Comparison of ENCODE assay signal across 8 cellular contexts in genomic region chr4:1356181-1356998, GRCh38. TPM values are rescaled to one million over a fixed set of nuclear protein-coding genes. Genes with fewer than 3 reads are reported as not detected.
DNase-seq lines count a peak whose midpoint lies in the region; ATAC-seq and FAIRE-seq lines count a peak whose summit lies in the region.

No MANE protein-coding gene starts in this region.

- H3K4me1 Mint-ChIP-seq in activated T-cell treated with anti-CD3 and anti-CD28 coated beads, Interleukin-2, amount 50 U/mL, for 24 hours (ENCODE audit: low read depth): peaks cover 7% of the 10 kb centered on the region

- no peak overlapping the region for H3K4me3 ChIP-seq in trophoblast cell (ENCODE audit: low read depth, low read length)

- H3K27ac ChIP-seq in trophoblast cell (ENCODE audit: low read depth, low read length): no peak overlapping the region

- no peak overlapping the region for H2AK5ac ChIP-seq in trophoblast cell (ENCODE audit: low read length)

- no peaks in the 10 kb centered on the region for H3K79me2 ChIP-seq in trophoblast cell (ENCODE audit: control insufficient read depth, insufficient read depth, low read length, poor library complexity)

- no peak overlapping the region for H4K91ac ChIP-seq in trophoblast cell (ENCODE audit: low read depth, low read length)

- no peak overlapping the region for H3K4ac ChIP-seq in trophoblast cell (ENCODE audit: low read depth, low read length)

- H3K9ac ChIP-seq in trophoblast cell (ENCODE audit: low read length): no peak overlapping the region

- no peak overlapping the region for H2BK120ac ChIP-seq in trophoblast cell (ENCODE audit: insufficient read depth, low read length, poor library complexity)

- peaks cover 55% of the 10 kb centered on the region for H3K36me3 Mint-ChIP-seq in activated T-cell treated with anti-CD3 and anti-CD28 coated beads, Interleukin-2, amount 50 U/mL, for 24 hours (ENCODE audit: low read depth)

- H3K36me3 ChIP-seq in trophoblast cell (ENCODE audit: control insufficient read depth in 1 of 2, insufficient read depth in 2 of 2, low read length in 2 of 2): peaks cover 65 to 66% of the 10 kb centered on the region in 2 experiments

- no peaks in the 10 kb centered on the region for H3K27me3 Mint-ChIP-seq in activated T-cell treated with anti-CD3 and anti-CD28 coated beads, Interleukin-2, amount 50 U/mL, for 24 hours

- no peak overlapping the region for H2BK12ac ChIP-seq in trophoblast cell (ENCODE audit: low read length)

- no peak overlapping the region for H4K8ac ChIP-seq in trophoblast cell (ENCODE audit: low read depth, low read length)

- no peak for ATAC-seq in HG02571 (IDR thresholded peaks at IDR 0.05; ENCODE audit: unreplicated experiment)
- no peak for ATAC-seq in HG03442 (IDR thresholded peaks at IDR 0.05; ENCODE audit: unreplicated experiment)

- no peak overlapping the region for H2AFZ ChIP-seq in trophoblast cell (ENCODE audit: insufficient read depth, low read length, poor library complexity)

- no peak overlapping the region for H3K4me3 Mint-ChIP-seq in activated T-cell treated with anti-CD3 and anti-CD28 coated beads, Interleukin-2, amount 50 U/mL, for 24 hours

- H3K4me2 ChIP-seq in trophoblast cell (ENCODE audit: low read length): no peak overlapping the region

- H3K27me3 ChIP-seq in trophoblast cell (ENCODE audit: insufficient read depth, low read length): no peaks in the 10 kb centered on the region

- H4K12ac ChIP-seq in trophoblast cell (ENCODE audit: low read depth, low read length): no peak overlapping the region

- no peak overlapping the region for H3K27ac Mint-ChIP-seq in activated T-cell treated with anti-CD3 and anti-CD28 coated beads, Interleukin-2, amount 50 U/mL, for 24 hours

- H3K79me1 ChIP-seq in trophoblast cell (ENCODE audit: low read length): no peaks in the 10 kb centered on the region

- no peak overlapping the region for H3K18ac ChIP-seq in trophoblast cell (ENCODE audit: low read length)

- DNase-seq in NOMO-1 treated with DMSO at 0.1 percent for 48 hours (lab: John Stamatoyannopoulos, UW; ENCODE audit: unreplicated experiment) (peak; percentile 38), NOMO-1 treated with dmso at 0.1 percent for 144 hours (lab: John Stamatoyannopoulos, UW; ENCODE audit: unreplicated experiment) (no peak), NCI-H1930 (lab: John Stamatoyannopoulos, UW) (peak; percentile 13 to 40), frontal cortex (ENCODE audit: low spot score in 2 of 2) (peak; percentile 77 to 83), trophoblast cell (peak; percentile 26 to 64)
- peak; percentile 63 for DNase-seq in activated T-cell treated with anti-CD3 and anti-CD28 coated beads, Interleukin-2, amount 50 U/mL, for 24 hours

- H3K4me1 ChIP-seq in trophoblast cell (ENCODE audit: control insufficient read depth in 1 of 2, insufficient read depth in 2 of 2, low read length in 2 of 2): peaks cover 0 to 2% of the 10 kb centered on the region in 2 experiments

- no peak overlapping the region for H3K23ac ChIP-seq in trophoblast cell (ENCODE audit: low read length)

- no peaks in the 10 kb centered on the region for H3K9me3 ChIP-seq in trophoblast cell (ENCODE audit: insufficient read depth, low read depth, low read length)

- FAIRE-seq in frontal cortex (lab: Jason Lieb, UNC): no peak

- no CpG with 5 or more reads among the region's 28 CpGs for WGBS in trophoblast cell (ENCODE audit: extremely low coverage, insufficient coverage, insufficient read length)

- no peak overlapping the region for H2BK5ac ChIP-seq in trophoblast cell (ENCODE audit: low read depth, low read length, poor library complexity)

- no peak overlapping the region for H3K14ac ChIP-seq in trophoblast cell (ENCODE audit: low read length)

- no peaks in the 10 kb centered on the region for H3K9me3 Mint-ChIP-seq in activated T-cell treated with anti-CD3 and anti-CD28 coated beads, Interleukin-2, amount 50 U/mL, for 24 hours

RNA-seq across cellular contexts. Expression of gene UVSSA, which starts 9.4 kb away (rescaled TPM):
- 5.3 TPM for total RNA-seq in frontal cortex
- polyA plus RNA-seq in trophoblast cell (2013): 8.1 and 8.5 TPM in 2 replicates

RNA-seq across cellular contexts. Expression of gene NKX1-1, which starts 49.9 kb away (rescaled TPM):
- not detected for total RNA-seq in frontal cortex
- polyA plus RNA-seq in trophoblast cell (2013): not detected in 2 replicates
